In the genomic region with DNA sequence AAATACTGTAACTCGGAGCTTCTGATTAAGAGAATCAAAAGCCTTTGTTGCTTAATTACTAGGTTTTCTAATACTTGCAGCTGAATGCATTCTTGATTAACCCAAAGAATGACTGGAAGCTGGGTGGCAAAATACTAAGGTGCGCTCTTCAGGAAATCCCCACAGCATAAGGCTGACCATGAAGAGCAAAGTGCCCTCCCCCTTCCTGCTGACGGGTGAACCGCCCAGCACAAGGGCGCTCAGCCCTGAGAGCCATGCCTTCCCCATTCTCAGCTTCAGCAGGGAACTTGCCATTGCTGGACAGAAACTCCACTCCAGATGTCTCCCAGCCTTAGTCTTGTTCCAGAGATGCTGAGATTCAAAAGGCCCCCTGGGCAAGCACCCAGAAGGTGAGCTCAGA, we compare ENCODE assay signal across 13 cellular contexts.
"Had no signal": no experiment of that assay in that cellular context is flagged by ENCODE, and none has a peak within 500 bp of the region (broad histone marks: within the 10 kb centered on the region; RNA-seq: fewer than 3 reads in every experiment).

No MANE protein-coding gene starts in this region.

- DNase-seq: activated CD4-positive, CD25-positive, alpha-beta regulatory T cell treated with anti-CD3 and anti-CD28 coated beads, Interleukin-2, amount 50 U/mL, for 72 hours; activated naive CD4-positive, alpha-beta T cell treated with anti-CD3 and anti-CD28 coated beads, Interleukin-2, amount 10 ng/mL, durations not matched to agents 7 days and 5 days; amniotic stem cell; pancreas; stimulated activated CD4-positive, alpha-beta T cell treated with anti-CD3 and anti-CD28 coated beads, Interleukin-15, amount 100 ng/mL, for 24 hours; stimulated activated CD4-positive, alpha-beta T cell treated with anti-CD3 and anti-CD28 coated beads, Interleukin-4, amount 100 ng/mL, for 4 hours; substantia nigra; transverse colon had no signal

- H3K27me3 Mint-ChIP-seq: central memory CD8-positive, alpha-beta T cell had no signal

- H3K4me3 Mint-ChIP-seq: activated naive CD4-positive, alpha-beta T cell treated with anti-CD3 and anti-CD28 coated beads, Interleukin-2, amount 10 ng/mL, durations not matched to agents 7 days and 5 days; brain; central memory CD8-positive, alpha-beta T cell; dendritic cell treated with granulocyte-macrophage colony-stimulating factor and Interleukin-4, amounts not matched to agents 40 ng/mL and 50 ng/mL, for 4 days had no signal

- H3K36me3 Mint-ChIP-seq: activated naive CD4-positive, alpha-beta T cell treated with anti-CD3 and anti-CD28 coated beads, Interleukin-2, amount 10 ng/mL, durations not matched to agents 7 days and 5 days; brain had no signal

- H3K27ac Mint-ChIP-seq: activated naive CD4-positive, alpha-beta T cell treated with anti-CD3 and anti-CD28 coated beads, Interleukin-2, amount 10 ng/mL, durations not matched to agents 7 days and 5 days; activated T-helper 2 cell treated with anti-CD3 and anti-CD28 coated beads, Interferon-gamma antibody, Interleukin-2, Interleukin-4, amounts not matched to agents 10 μg/mL and 5 μg/mL and 100 μg/mL, durations not matched to agents 14 hours and 24 hours and 36 hours; brain; dendritic cell treated with granulocyte-macrophage colony-stimulating factor and Interleukin-4, amounts not matched to agents 40 ng/mL and 50 ng/mL, for 4 days had no signal

- H3K9me3 Mint-ChIP-seq: activated T-helper 2 cell treated with anti-CD3 and anti-CD28 coated beads, Interferon-gamma antibody, Interleukin-2, Interleukin-4, amounts not matched to agents 10 μg/mL and 5 μg/mL and 100 μg/mL, durations not matched to agents 14 hours and 24 hours and 36 hours; central memory CD8-positive, alpha-beta T cell; dendritic cell treated with granulocyte-macrophage colony-stimulating factor and Interleukin-4, amounts not matched to agents 40 ng/mL and 50 ng/mL, for 4 days had no signal

- H3K4me1 Mint-ChIP-seq: central memory CD8-positive, alpha-beta T cell had no signal

- H3K4me3 ChIP-seq: hepatocyte, pancreas, transverse colon had no signal

- ATAC-seq: pancreas had no signal
